ENCODE assay signal across 8 cellular contexts in the genomic region with DNA sequence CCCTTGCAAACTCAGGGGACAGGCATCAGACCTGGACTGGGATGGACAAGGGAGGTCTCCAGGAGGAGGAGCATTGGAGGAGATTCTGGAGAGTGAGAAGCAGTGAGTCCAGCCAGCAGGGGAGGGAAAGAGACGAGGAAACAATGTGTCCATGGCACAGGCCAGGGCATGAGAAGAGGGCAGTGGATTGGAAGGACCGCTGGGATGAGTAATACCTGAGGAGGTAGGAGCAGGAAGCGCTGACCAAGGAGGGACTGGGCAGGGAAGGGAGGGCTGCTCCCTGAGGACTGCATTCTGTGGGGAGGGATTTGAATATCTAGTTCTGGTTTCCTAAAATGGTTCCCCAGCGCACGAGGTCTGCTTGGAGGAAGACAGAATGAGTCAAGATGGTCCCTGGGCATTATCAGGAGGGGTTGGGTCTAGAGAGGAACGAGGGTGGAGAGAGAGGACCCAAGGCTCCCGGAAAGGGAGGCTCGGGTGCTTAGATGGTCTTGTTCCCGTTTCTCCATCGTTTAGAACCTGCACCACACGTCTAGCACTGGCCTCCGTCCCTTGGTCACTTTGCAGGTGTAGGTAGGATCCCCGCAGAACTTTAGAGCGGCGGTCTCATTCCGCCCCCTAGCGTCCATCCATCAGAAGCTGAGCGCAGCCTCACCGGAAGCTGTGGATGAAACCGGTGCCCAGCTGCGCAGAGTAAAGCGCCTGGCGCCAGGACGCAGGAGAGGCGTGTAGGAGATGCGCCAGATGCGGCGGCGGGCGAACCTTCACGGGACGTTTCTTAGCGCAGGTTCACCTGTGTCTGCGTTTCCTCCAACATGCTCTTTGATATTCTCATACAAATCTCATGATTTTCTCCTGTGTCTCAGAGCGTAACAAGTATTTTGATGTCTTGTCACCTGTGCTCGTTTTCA.
DNase-seq lines count a peak whose midpoint lies in the region; ATAC-seq lines count a peak whose summit lies in the region.

No MANE protein-coding gene starts in this region.

- DNase-seq in NCI-H2171 treated with DMSO at 0.1 percent for 48 hours (lab: John Stamatoyannopoulos, UW) (peak; percentile 40), NCI-H2171 (lab: John Stamatoyannopoulos, UW) (no peak), NCI-H1092 treated with DMSO at 0.1 percent for 48 hours (lab: John Stamatoyannopoulos, UW) (peak; percentile 20), right cardiac atrium (peak; percentile 31 to 65 (median 56)), mesenteric fat pad (ENCODE audit: low spot score) (no peak), amniotic stem cell (lab: John Stamatoyannopoulos, UW) (no peak)
- peak; percentile 38 for DNase-seq in activated CD8-positive, alpha-beta T cell treated with anti-CD3 and anti-CD28 coated beads, Interleukin-2, amount 10 ng/mL, durations not matched to agents 7 days and 5 days
- DNase-seq in stimulated activated CD4-positive, alpha-beta T cell treated with anti-CD3 and anti-CD28 coated beads, Interleukin-15, amount 100 ng/mL, for 48 hours (ENCODE audit: low read depth in 2 of 2) = peak; percentile 5 to 30

- no peaks in the 10 kb centered on the region for H3K4me1 ChIP-seq in right cardiac atrium (ENCODE audit: control insufficient read depth, insufficient read depth, low read length)

- H3K9me3 ChIP-seq in right cardiac atrium (ENCODE audit: control insufficient read depth, low read length) = no peaks in the 10 kb centered on the region

- H3K36me3 Mint-ChIP-seq in activated CD8-positive, alpha-beta T cell treated with anti-CD3 and anti-CD28 coated beads, Interleukin-2, amount 10 ng/mL, durations not matched to agents 7 days and 5 days (ENCODE audit: low read depth) = no peaks in the 10 kb centered on the region

- H3K27ac ChIP-seq in right cardiac atrium (ENCODE audit: low read length) = no peak overlapping the region

- CTCF ChIA-PET in activated CD8-positive, alpha-beta T cell treated with anti-CD3 and anti-CD28 coated beads, Interleukin-2, amount 10 ng/mL, durations not matched to agents 7 days and 5 days (lab: Charles Lee) = no interaction called here

- ATAC-seq in activated CD8-positive, alpha-beta T cell treated with anti-CD3 and anti-CD28 coated beads, Interleukin-2, amount 10 ng/mL, durations not matched to agents 7 days and 5 days = peak; percentile 51
- peak; percentile 64 to 71 for ATAC-seq in right cardiac atrium

- no peaks in the 10 kb centered on the region for H3K4me1 Mint-ChIP-seq in activated CD8-positive, alpha-beta T cell treated with anti-CD3 and anti-CD28 coated beads, Interleukin-2, amount 10 ng/mL, durations not matched to agents 7 days and 5 days (ENCODE audit: low read depth)

- POLR2A ChIA-PET in activated CD8-positive, alpha-beta T cell treated with anti-CD3 and anti-CD28 coated beads, Interleukin-2, amount 10 ng/mL, durations not matched to agents 7 days and 5 days (lab: Charles Lee) = no interaction called here

- intact Hi-C loops in right cardiac atrium (cut with DNase I) = loop anchor here in 2 of 4 donors (10.0 kb wide), 1 partner anchor 233 kb away; a partner anchor contains a TSS

- no peaks in the 10 kb centered on the region for H3K27me3 Mint-ChIP-seq in activated CD8-positive, alpha-beta T cell treated with anti-CD3 and anti-CD28 coated beads, Interleukin-2, amount 10 ng/mL, durations not matched to agents 7 days and 5 days (ENCODE audit: low read depth)

- no peaks in the 10 kb centered on the region for H3K27me3 ChIP-seq in right cardiac atrium (ENCODE audit: control insufficient read depth, insufficient read depth)

- peaks cover 5% of the 10 kb centered on the region for H3K9me3 Mint-ChIP-seq in activated CD8-positive, alpha-beta T cell treated with anti-CD3 and anti-CD28 coated beads, Interleukin-2, amount 10 ng/mL, durations not matched to agents 7 days and 5 days (ENCODE audit: insufficient read depth)

- WGBS in right cardiac atrium = 23% methylated on average over 36 of the region's 36 CpGs

- no peak overlapping the region for H3K4me3 ChIP-seq in right cardiac atrium (ENCODE audit: low read length)

- H3K27ac Mint-ChIP-seq in activated CD8-positive, alpha-beta T cell treated with anti-CD3 and anti-CD28 coated beads, Interleukin-2, amount 10 ng/mL, durations not matched to agents 7 days and 5 days = no peak overlapping the region

- no peak overlapping the region for H3K4me3 Mint-ChIP-seq in activated CD8-positive, alpha-beta T cell treated with anti-CD3 and anti-CD28 coated beads, Interleukin-2, amount 10 ng/mL, durations not matched to agents 7 days and 5 days

Comparison
In these comparisons a context has a peak if more than half of its experiments do, and no peak if none do; other contexts are left out.
1. DNase-seq: peak in NCI-H2171 treated with DMSO at 0.1 percent for 48 hours (single experiment), NCI-H1092 treated with DMSO at 0.1 percent for 48 hours (single experiment), activated CD8-positive, alpha-beta T cell treated with anti-CD3 and anti-CD28 coated beads, Interleukin-2, amount 10 ng/mL, durations not matched to agents 7 days and 5 days (single experiment), right cardiac atrium (3 of 3) and stimulated activated CD4-positive, alpha-beta T cell treated with anti-CD3 and anti-CD28 coated beads, Interleukin-15, amount 100 ng/mL, for 48 hours (2 of 2); none in NCI-H2171 (single experiment), mesenteric fat pad (single experiment) and amniotic stem cell (single experiment).